In the genomic region with DNA sequence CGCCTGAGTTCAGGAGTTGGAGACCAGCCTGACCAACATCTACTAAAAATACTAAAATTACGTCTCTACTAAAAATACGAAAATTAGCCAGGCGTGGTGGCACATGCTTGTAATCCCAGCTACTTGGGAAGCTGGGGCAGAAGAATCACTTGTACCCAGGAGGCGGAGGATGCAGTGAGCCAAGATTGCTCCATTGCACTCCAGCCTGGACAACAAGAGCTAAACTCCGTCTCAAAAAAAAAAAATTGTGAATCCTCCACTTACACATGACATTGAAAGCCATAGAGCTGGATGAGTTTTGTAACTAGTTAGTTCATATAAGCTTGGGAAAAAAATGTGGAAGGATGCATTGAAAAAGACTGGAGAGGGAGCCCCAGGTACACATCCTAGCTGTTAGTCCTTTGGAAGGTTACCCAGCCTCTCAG, we compare ENCODE assay signal across 8 cellular contexts. TPM values are rescaled to one million over a fixed set of nuclear protein-coding genes. Genes with fewer than 3 reads are reported as not detected.
DNase-seq lines count a peak whose midpoint lies in the region; ATAC-seq and TF ChIP-seq lines count a peak whose summit lies in the region.

No MANE protein-coding gene starts in this region.

- peak overlapping the region; percentile 95 to 99 (median 98) for H3K27ac Mint-ChIP-seq in naive B cell

- DNase-seq in Jurkat, Clone E6-1 (ENCODE audit: low read depth, low spot score), result no peak
- DNase-seq in choroid plexus epithelial cell (ENCODE audit: low read depth) (no peak), naive B cell (no peak), hypothalamus (lab: John Stamatoyannopoulos, UW) (no peak)

- H3K4me1 ChIP-seq in ACC112 (ENCODE audit: control insufficient read depth, insufficient read depth, low read length, unreplicated experiment), result peaks cover 10% of the 10 kb centered on the region

- H3K4me3 ChIP-seq in ACC112 (ENCODE audit: low read depth, low read length) (peak overlapping the region; percentile 89), choroid plexus epithelial cell (ENCODE audit: low read depth, low read length) (peak overlapping the region; percentile 91)
- peak overlapping the region; percentile 59 for H3K4me3 ChIP-seq in Jurkat, Clone E6-1 (ENCODE audit: low read length)

- no peaks in the 10 kb centered on the region for H3K9me3 Mint-ChIP-seq in naive B cell

- ATAC-seq in naive B cell (ENCODE audit: low read depth in 2 of 2), result no peak
- no peak for ATAC-seq in GM21381 (IDR thresholded peaks at IDR 0.05; ENCODE audit: unreplicated experiment)
- no peak for ATAC-seq in GM21515 (IDR thresholded peaks at IDR 0.05; ENCODE audit: unreplicated experiment)
- ATAC-seq in GM21723 (IDR thresholded peaks at IDR 0.05; ENCODE audit: unreplicated experiment), result no peak

- no peaks in the 10 kb centered on the region for H3K27me3 ChIP-seq in ACC112 (ENCODE audit: insufficient read depth, low read length)

- no peak for TF ChIP-seq CTCF in choroid plexus epithelial cell (conservative IDR thresholded peaks at IDR 0.05; ENCODE audit: low read depth, low read length)

- H3K4me1 Mint-ChIP-seq in naive B cell, result peaks cover 19 to 29% (median 25%) of the 10 kb centered on the region in 3 donors

- H3K4me3 Mint-ChIP-seq in naive B cell, result peak overlapping the region; percentile 96 to 100 (median 99)

- peaks cover 15 to 20% (median 17%) of the 10 kb centered on the region in 3 donors for H3K27me3 Mint-ChIP-seq in naive B cell

- H3K36me3 Mint-ChIP-seq in naive B cell, result peaks cover under 1 to 10% of the 10 kb centered on the region in 2 donors

- peaks cover 33% of the 10 kb centered on the region for H3K79me2 ChIP-seq in ACC112 (ENCODE audit: control insufficient read depth, insufficient read depth, low read length, unreplicated experiment)

- H3K27ac ChIP-seq in ACC112 (ENCODE audit: low read depth, low read length), result peak overlapping the region; percentile 19; the same call in 1 of the 2 replicates

- peak overlapping the region; percentile 97 for H2AFZ ChIP-seq in ACC112 (ENCODE audit: low read length, unreplicated experiment)

- peaks cover 4% of the 10 kb centered on the region; the same call in 1 of the 2 replicates for H3K36me3 ChIP-seq in ACC112 (ENCODE audit: insufficient read depth, low read length)

RNA-seq across cellular contexts. Expression of gene PSMD8, which starts 0.5 kb away (rescaled TPM):
- polyA plus RNA-seq in Jurkat, Clone E6-1 (2012; ENCODE audit: insufficient read depth, insufficient read length), result 367 TPM
- polyA plus RNA-seq in naive B cell (ENCODE audit: low read depth in 6 of 6), result 100 to 1,000 TPM; 150 to 193 (median 155) TPM

RNA-seq across cellular contexts. Expression of gene GGN, which starts 13.9 kb away (rescaled TPM):
- not detected for polyA plus RNA-seq in Jurkat, Clone E6-1 (2012; ENCODE audit: insufficient read depth, insufficient read length)
- not detected for polyA plus RNA-seq in naive B cell (ENCODE audit: low read depth in 6 of 6)

RNA-seq across cellular contexts. Expression of gene SPRED3, which starts 14.6 kb away (rescaled TPM):
- polyA plus RNA-seq in Jurkat, Clone E6-1 (2012; ENCODE audit: insufficient read depth, insufficient read length), result 2.0 TPM
- not detected for polyA plus RNA-seq in naive B cell (ENCODE audit: low read depth in 6 of 6)

RNA-seq across cellular contexts. Expression of gene FAM98C, which starts 29.0 kb away (rescaled TPM):
- 42.8 TPM for polyA plus RNA-seq in Jurkat, Clone E6-1 (2012; ENCODE audit: insufficient read depth, insufficient read length)
- 10 to 100 TPM in 5 of 6 donors, 1 to 10 TPM in 1; 3.6 to 23.8 (median 14.2) TPM for polyA plus RNA-seq in naive B cell (ENCODE audit: low read depth in 6 of 6)

RNA-seq across cellular contexts. Expression of gene CATSPERG, which starts 38.3 kb away (rescaled TPM):
- 1.0 TPM for polyA plus RNA-seq in Jurkat, Clone E6-1 (2012; ENCODE audit: insufficient read depth, insufficient read length)
- polyA plus RNA-seq in naive B cell (ENCODE audit: low read depth in 6 of 6), result 10 to 100 TPM in 1 of 6 donors, 1 to 10 TPM in 5; 1.2 to 11.1 (median 3.0) TPM
